ENCODE assay signal across 8 cellular contexts in genomic region chr6:149750136-149750609, GRCh38. TPM values are rescaled to one million over a fixed set of nuclear protein-coding genes. Genes with fewer than 3 reads are reported as not detected.
DNase-seq lines count a peak whose midpoint lies in the region; ATAC-seq and TF ChIP-seq lines count a peak whose summit lies in the region.

No MANE protein-coding gene starts in this region.

- TF ChIP-seq CTCF in WTC11 (IDR thresholded peaks at IDR 0.05), result no peak

- DNase-seq in SKM-1 treated with dmso at 0.1 percent for 144 hours (lab: John Stamatoyannopoulos, UW; ENCODE audit: unreplicated experiment) (peak; percentile 16), SKM-1 (lab: John Stamatoyannopoulos, UW; ENCODE audit: unreplicated experiment) (no peak), NCI-H2081 treated with DMSO at 0.1 percent for 48 hours (lab: John Stamatoyannopoulos, UW) (peak; percentile 1), WTC11 (ENCODE audit: low spot score) (peak; percentile 77), left colon (peak; percentile 62 to 68)
- DNase-seq in central memory CD8-positive, alpha-beta T cell (ENCODE audit: low spot score in 2 of 2), result no peak
- peak; percentile 59 for DNase-seq in stimulated activated CD4-positive, alpha-beta T cell treated with anti-CD3 and anti-CD28 coated beads, Interleukin-4, amount 100 ng/mL, for 1 hour

- H3K27ac Mint-ChIP-seq in WTC11, result peak overlapping the region; percentile 82
- H3K27ac Mint-ChIP-seq in central memory CD8-positive, alpha-beta T cell (ENCODE audit: low read depth), result peak overlapping the region; percentile 69

- CTCF ChIA-PET in WTC11 (lab: Charles Lee), result interaction anchor here (1.4 kb wide), 1 partner anchor 56 kb away, joined by 3 read pairs; no protein-coding TSS in a partner anchor

- peak overlapping the region; percentile 88 for H3K4me3 Mint-ChIP-seq in WTC11
- H3K4me3 Mint-ChIP-seq in central memory CD8-positive, alpha-beta T cell, result peak overlapping the region; percentile 83

- no peaks in the 10 kb centered on the region for H3K9me3 Mint-ChIP-seq in WTC11
- no peaks in the 10 kb centered on the region for H3K9me3 Mint-ChIP-seq in central memory CD8-positive, alpha-beta T cell

- H3K4me1 Mint-ChIP-seq in WTC11, result peaks cover 21% of the 10 kb centered on the region
- peaks cover 26% of the 10 kb centered on the region for H3K4me1 Mint-ChIP-seq in central memory CD8-positive, alpha-beta T cell

- H3K27me3 Mint-ChIP-seq in WTC11 (ENCODE audit: low read depth), result no peaks in the 10 kb centered on the region
- H3K27me3 Mint-ChIP-seq in central memory CD8-positive, alpha-beta T cell, result no peaks in the 10 kb centered on the region

- H3K36me3 Mint-ChIP-seq in WTC11, result no peaks in the 10 kb centered on the region
- peaks cover 24% of the 10 kb centered on the region for H3K36me3 Mint-ChIP-seq in central memory CD8-positive, alpha-beta T cell (ENCODE audit: insufficient read depth)

- POLR2A ChIA-PET in WTC11 (lab: Charles Lee), result no interaction called here

- intact Hi-C loops in left colon (cut with DNase I, micrococcal nuclease), result no loop called here

- ATAC-seq in HG02970 (IDR thresholded peaks at IDR 0.05; ENCODE audit: low FRiP score, unreplicated experiment) (peak; percentile 18), WTC11 (peak; percentile 43), left colon (peak; percentile 26)
- peak; percentile 18 for ATAC-seq in central memory CD8-positive, alpha-beta T cell (replicated peaks; ENCODE audit: extremely low read depth, poor library complexity, severe bottlenecking)

TF ChIP-seq in WTC11, 78 proteins besides CTCF, POLR2A, EP300 and RAD21:
- TF ChIP-seq ZNF281 (CRISPR knock-in tag; IDR thresholded peaks at IDR 0.05), result peak; percentile 59; the same call in 1 of the 2 replicates
- TF ChIP-seq HMGXB4 (CRISPR knock-in tag; IDR thresholded peaks at IDR 0.05), result no peak
- TF ChIP-seq ATF6 (CRISPR knock-in tag; IDR thresholded peaks at IDR 0.05), result no peak
TF ChIP-seq in WTC11: peak in this region for 1.

RNA-seq across cellular contexts. Expression of gene PCMT1, which starts 0.6 kb away (rescaled TPM):
- total RNA-seq in WTC11 (2021) (81.0 to 90.7 TPM (median 84.5 TPM) in 3 replicates), left colon (10 to 100 TPM; 52.4 to 55.9 TPM)

RNA-seq across cellular contexts. Expression of gene NUP43, which starts 3.8 kb away (rescaled TPM):
- total RNA-seq in WTC11 (2021) (79.1 to 84.5 TPM (median 83.5 TPM) in 3 replicates), left colon (10 to 100 TPM; 19.6 to 29.4 TPM)

RNA-seq across cellular contexts. Expression of gene LATS1, which starts 32.3 kb away (rescaled TPM):
- 21.4 to 24.2 TPM (median 21.8 TPM) in 3 replicates for total RNA-seq in WTC11 (2021)
- total RNA-seq in left colon, result 10 to 100 TPM; 21.7 to 22.7 TPM

Comparison
In these comparisons a context has a peak if more than half of its experiments do, and no peak if none do; other contexts are left out.
1. DNase-seq: peak in SKM-1 treated with dmso at 0.1 percent for 144 hours (single experiment), NCI-H2081 treated with DMSO at 0.1 percent for 48 hours (single experiment), WTC11 (single experiment), left colon (2 of 2) and stimulated activated CD4-positive, alpha-beta T cell treated with anti-CD3 and anti-CD28 coated beads, Interleukin-4, amount 100 ng/mL, for 1 hour (single experiment); none in SKM-1 (single experiment) and central memory CD8-positive, alpha-beta T cell (0 of 2).
2. Peak in every context shown above with its lines, with median percentiles within 50 percentile points of each other: ATAC-seq.